ENCODE assay signal across 17 cellular contexts in genomic region chr15:98169551-98169950, GRCh38.
"Had no signal": no experiment of that assay in that cellular context is flagged by ENCODE, and none has a peak within 500 bp of the region (broad histone marks: within the 10 kb centered on the region; RNA-seq: fewer than 3 reads in every experiment).

No MANE protein-coding gene starts in this region.

- H3K36me3 Mint-ChIP-seq: activated naive CD8-positive, alpha-beta T cell treated with anti-CD3 and anti-CD28 coated beads, Interleukin-2, amount 10 ng/mL, durations not matched to agents 7 days and 5 days had no signal

- FAIRE-seq: colon, endothelial cell of umbilical vein, islet of Langerhans had no signal

- H3K4me3 Mint-ChIP-seq: activated CD8-positive, alpha-beta T cell treated with anti-CD3 and anti-CD28 coated beads, Interleukin-2, amount 10 ng/mL, durations not matched to agents 7 days and 5 days; activated naive CD8-positive, alpha-beta T cell treated with anti-CD3 and anti-CD28 coated beads, Interleukin-2, amount 10 ng/mL, durations not matched to agents 7 days and 5 days; nephron had no signal

- H3K9me3 Mint-ChIP-seq: activated naive CD8-positive, alpha-beta T cell treated with anti-CD3 and anti-CD28 coated beads, Interleukin-2, amount 10 ng/mL, durations not matched to agents 7 days and 5 days; nephron had no signal

- H3K27ac ChIP-seq: ascending aorta, foreskin keratinocyte, tibial nerve had no signal

- DNase-seq: activated CD8-positive, alpha-beta T cell treated with anti-CD3 and anti-CD28 coated beads, Interleukin-2, amount 10 ng/mL, durations not matched to agents 7 days and 5 days; activated effector memory CD4-positive, alpha-beta T cell treated with anti-CD3 and anti-CD28 coated beads, Interleukin-2, amount 50 U/mL, for 16 hours; activated naive CD8-positive, alpha-beta T cell treated with anti-CD3 and anti-CD28 coated beads, Interleukin-2, amount 10 ng/mL, durations not matched to agents 7 days and 5 days; foreskin keratinocyte; head of caudate nucleus; mammary epithelial cell; occipital lobe; stimulated activated CD4-positive, alpha-beta T cell treated with anti-CD3 and anti-CD28 coated beads, Interleukin-4, amount 100 ng/mL, for 24 hours had no signal

- H3K4me3 ChIP-seq: ascending aorta, tibial nerve had no signal

- ATAC-seq: activated CD4-positive, CD25-positive, alpha-beta regulatory T cell treated with anti-CD3 and anti-CD28 coated beads, Interleukin-2, amount 50 U/mL, for 24 hours; activated CD8-positive, alpha-beta T cell treated with anti-CD3 and anti-CD28 coated beads, Interleukin-2, amount 10 ng/mL, durations not matched to agents 7 days and 5 days; foreskin keratinocyte; sciatic nerve had no signal

- H3K27ac Mint-ChIP-seq: activated CD8-positive, alpha-beta T cell treated with anti-CD3 and anti-CD28 coated beads, Interleukin-2, amount 10 ng/mL, durations not matched to agents 7 days and 5 days; activated naive CD8-positive, alpha-beta T cell treated with anti-CD3 and anti-CD28 coated beads, Interleukin-2, amount 10 ng/mL, durations not matched to agents 7 days and 5 days; nephron; progenitor cell of endocrine pancreas had no signal

- H3K4me1 Mint-ChIP-seq: activated naive CD8-positive, alpha-beta T cell treated with anti-CD3 and anti-CD28 coated beads, Interleukin-2, amount 10 ng/mL, durations not matched to agents 7 days and 5 days had no signal

- H3K36me3 ChIP-seq: ascending aorta, tibial nerve had no signal

- H3K4me1 ChIP-seq: ascending aorta, tibial nerve had no signal

- H3K27me3 ChIP-seq: ascending aorta, foreskin keratinocyte, tibial nerve had no signal

- H3K9me3 ChIP-seq: ascending aorta, tibial nerve had no signal
